1 cellular context compared by ENCODE assay signal in the genomic region with DNA sequence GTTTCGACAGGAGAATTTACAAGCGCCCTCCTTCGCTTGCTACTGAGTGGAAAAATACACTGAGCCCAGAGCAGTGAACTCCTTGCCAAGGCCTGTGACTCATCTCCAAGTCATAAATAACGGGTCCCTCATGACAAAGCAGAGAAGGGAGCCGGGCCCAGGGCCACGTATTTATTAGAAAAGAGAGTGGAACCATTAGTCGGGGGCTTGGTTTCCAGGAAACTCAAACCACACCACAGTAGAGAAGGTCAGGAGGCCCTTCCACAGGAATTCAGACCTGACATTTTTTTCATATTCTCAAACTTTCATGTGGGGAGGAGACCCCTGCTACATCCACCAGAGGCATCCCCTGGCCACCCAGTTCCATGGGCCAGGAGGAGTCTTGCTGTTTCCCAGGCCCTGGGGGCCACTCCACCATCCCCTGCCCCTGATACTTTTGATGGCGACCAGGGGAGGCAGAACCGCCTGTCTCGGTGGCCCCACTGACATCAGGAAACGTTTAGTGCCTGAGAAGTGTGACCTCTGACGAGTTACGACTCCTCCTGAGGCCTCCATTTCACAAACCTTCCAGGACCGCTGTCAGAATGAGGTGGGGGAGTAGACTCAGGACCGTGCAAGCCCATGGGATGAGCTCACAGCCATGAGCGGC.
TF ChIP-seq lines count a peak whose summit lies in the region.

No MANE protein-coding gene starts in this region.

TF ChIP-seq in K562, 482 proteins besides CTCF, POLR2A, EP300 and RAD21 (continued from another document and continues in another):
- no peak for TF ChIP-seq ZBTB33 (CRISPR knock-in tag; IDR thresholded peaks at IDR 0.05)
- peak; percentile 47; the same call in 1 of the 2 replicates for TF ChIP-seq NFRKB (IDR thresholded peaks at IDR 0.05; ENCODE audit: low read depth)
- no peak for TF ChIP-seq FOXJ2 (tag; IDR thresholded peaks at IDR 0.05)
- no peak; a peak in 1 of 4 replicates for TF ChIP-seq TBL1XR1 (IDR thresholded peaks at IDR 0.05; ENCODE audit: low read length in 2 of 2)
- peak; percentile 91 for TF ChIP-seq ATF3 (IDR thresholded peaks at IDR 0.05)
- peak; percentile 58; the same call in 1 of the 2 replicates for TF ChIP-seq ATF3 (CRISPR knock-in tag; conservative IDR thresholded peaks at IDR 0.05)
- TF ChIP-seq TAF7 (tag; IDR thresholded peaks at IDR 0.05) = no peak
- TF ChIP-seq KLF10 (CRISPR knock-in tag; IDR thresholded peaks at IDR 0.05) = no peak
- TF ChIP-seq ZNF324 (CRISPR knock-in tag; IDR thresholded peaks at IDR 0.05) = no peak
- no peak for TF ChIP-seq E2F4 (CRISPR knock-in tag; IDR thresholded peaks at IDR 0.05; ENCODE audit: low read depth)
- no peak for TF ChIP-seq ZNF507 (tag; conservative IDR thresholded peaks at IDR 0.05)
- TF ChIP-seq, protein P1, sequence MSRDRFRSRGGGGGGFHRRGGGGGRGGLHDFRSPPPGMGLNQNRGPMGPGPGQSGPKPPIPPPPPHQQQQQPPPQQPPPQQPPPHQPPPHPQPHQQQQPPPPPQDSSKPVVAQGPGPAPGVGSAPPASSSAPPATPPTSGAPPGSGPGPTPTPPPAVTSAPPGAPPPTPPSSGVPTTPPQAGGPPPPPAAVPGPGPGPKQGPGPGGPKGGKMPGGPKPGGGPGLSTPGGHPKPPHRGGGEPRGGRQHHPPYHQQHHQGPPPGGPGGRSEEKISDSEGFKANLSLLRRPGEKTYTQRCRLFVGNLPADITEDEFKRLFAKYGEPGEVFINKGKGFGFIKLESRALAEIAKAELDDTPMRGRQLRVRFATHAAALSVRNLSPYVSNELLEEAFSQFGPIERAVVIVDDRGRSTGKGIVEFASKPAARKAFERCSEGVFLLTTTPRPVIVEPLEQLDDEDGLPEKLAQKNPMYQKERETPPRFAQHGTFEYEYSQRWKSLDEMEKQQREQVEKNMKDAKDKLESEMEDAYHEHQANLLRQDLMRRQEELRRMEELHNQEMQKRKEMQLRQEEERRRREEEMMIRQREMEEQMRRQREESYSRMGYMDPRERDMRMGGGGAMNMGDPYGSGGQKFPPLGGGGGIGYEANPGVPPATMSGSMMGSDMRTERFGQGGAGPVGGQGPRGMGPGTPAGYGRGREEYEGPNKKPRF (IDR thresholded peaks at IDR 0.05; ENCODE audit: low read depth, low read length) = no peak
- TF ChIP-seq RBBP5 (IDR thresholded peaks at IDR 0.05; ENCODE audit: borderline replicate concordance, insufficient read depth, low read length, poor library complexity, severe bottlenecking) = no peak
- TF ChIP-seq MEF2D (tag; conservative IDR thresholded peaks at IDR 0.05; ENCODE audit: low read depth) = peak; percentile 36; the same call in 1 of the 2 replicates
- no peak for TF ChIP-seq DIDO1 (tag; IDR thresholded peaks at IDR 0.05; ENCODE audit: low read depth)
- TF ChIP-seq ZFP1 (CRISPR knock-in tag; IDR thresholded peaks at IDR 0.05) = no peak
- TF ChIP-seq GABPA (tag; conservative IDR thresholded peaks at IDR 0.05; ENCODE audit: low read depth) = peak; percentile 32; the same call in 1 of the 2 replicates
- no peak for TF ChIP-seq RUNX1 (IDR thresholded peaks at IDR 0.05; ENCODE audit: low read depth)
- TF ChIP-seq IFI16 (CRISPR knock-in tag; IDR thresholded peaks at IDR 0.05) = no peak
- TF ChIP-seq ZC3H4 (CRISPR knock-in tag; IDR thresholded peaks at IDR 0.05; ENCODE audit: borderline replicate concordance) = no peak
- peak; percentile 39 to 53; a peak in 2 of 4 replicates for TF ChIP-seq KDM1A (IDR thresholded peaks at IDR 0.05)
- TF ChIP-seq ZNF232 (CRISPR knock-in tag; IDR thresholded peaks at IDR 0.05) = no peak
- TF ChIP-seq, protein P2, sequence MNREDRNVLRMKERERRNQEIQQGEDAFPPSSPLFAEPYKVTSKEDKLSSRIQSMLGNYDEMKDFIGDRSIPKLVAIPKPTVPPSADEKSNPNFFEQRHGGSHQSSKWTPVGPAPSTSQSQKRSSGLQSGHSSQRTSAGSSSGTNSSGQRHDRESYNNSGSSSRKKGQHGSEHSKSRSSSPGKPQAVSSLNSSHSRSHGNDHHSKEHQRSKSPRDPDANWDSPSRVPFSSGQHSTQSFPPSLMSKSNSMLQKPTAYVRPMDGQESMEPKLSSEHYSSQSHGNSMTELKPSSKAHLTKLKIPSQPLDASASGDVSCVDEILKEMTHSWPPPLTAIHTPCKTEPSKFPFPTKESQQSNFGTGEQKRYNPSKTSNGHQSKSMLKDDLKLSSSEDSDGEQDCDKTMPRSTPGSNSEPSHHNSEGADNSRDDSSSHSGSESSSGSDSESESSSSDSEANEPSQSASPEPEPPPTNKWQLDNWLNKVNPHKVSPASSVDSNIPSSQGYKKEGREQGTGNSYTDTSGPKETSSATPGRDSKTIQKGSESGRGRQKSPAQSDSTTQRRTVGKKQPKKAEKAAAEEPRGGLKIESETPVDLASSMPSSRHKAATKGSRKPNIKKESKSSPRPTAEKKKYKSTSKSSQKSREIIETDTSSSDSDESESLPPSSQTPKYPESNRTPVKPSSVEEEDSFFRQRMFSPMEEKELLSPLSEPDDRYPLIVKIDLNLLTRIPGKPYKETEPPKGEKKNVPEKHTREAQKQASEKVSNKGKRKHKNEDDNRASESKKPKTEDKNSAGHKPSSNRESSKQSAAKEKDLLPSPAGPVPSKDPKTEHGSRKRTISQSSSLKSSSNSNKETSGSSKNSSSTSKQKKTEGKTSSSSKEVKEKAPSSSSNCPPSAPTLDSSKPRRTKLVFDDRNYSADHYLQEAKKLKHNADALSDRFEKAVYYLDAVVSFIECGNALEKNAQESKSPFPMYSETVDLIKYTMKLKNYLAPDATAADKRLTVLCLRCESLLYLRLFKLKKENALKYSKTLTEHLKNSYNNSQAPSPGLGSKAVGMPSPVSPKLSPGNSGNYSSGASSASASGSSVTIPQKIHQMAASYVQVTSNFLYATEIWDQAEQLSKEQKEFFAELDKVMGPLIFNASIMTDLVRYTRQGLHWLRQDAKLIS (CRISPR knock-in tag; IDR thresholded peaks at IDR 0.05) = no peak
- no peak for TF ChIP-seq SAFB (IDR thresholded peaks at IDR 0.05; ENCODE audit: borderline replicate concordance, low read depth, low read length)
- TF ChIP-seq NEUROD1 (IDR thresholded peaks at IDR 0.05; ENCODE audit: borderline replicate concordance, low read depth, low read length, partially characterized antibody) = peak; percentile 28
- no peak for TF ChIP-seq SRSF1 (IDR thresholded peaks at IDR 0.05; ENCODE audit: low read depth, low read length)
- TF ChIP-seq SMARCE1 (IDR thresholded peaks at IDR 0.05) = peak; percentile 87
- TF ChIP-seq ARID1B (IDR thresholded peaks at IDR 0.05) = peak; percentile 81
- TF ChIP-seq, protein P3, sequence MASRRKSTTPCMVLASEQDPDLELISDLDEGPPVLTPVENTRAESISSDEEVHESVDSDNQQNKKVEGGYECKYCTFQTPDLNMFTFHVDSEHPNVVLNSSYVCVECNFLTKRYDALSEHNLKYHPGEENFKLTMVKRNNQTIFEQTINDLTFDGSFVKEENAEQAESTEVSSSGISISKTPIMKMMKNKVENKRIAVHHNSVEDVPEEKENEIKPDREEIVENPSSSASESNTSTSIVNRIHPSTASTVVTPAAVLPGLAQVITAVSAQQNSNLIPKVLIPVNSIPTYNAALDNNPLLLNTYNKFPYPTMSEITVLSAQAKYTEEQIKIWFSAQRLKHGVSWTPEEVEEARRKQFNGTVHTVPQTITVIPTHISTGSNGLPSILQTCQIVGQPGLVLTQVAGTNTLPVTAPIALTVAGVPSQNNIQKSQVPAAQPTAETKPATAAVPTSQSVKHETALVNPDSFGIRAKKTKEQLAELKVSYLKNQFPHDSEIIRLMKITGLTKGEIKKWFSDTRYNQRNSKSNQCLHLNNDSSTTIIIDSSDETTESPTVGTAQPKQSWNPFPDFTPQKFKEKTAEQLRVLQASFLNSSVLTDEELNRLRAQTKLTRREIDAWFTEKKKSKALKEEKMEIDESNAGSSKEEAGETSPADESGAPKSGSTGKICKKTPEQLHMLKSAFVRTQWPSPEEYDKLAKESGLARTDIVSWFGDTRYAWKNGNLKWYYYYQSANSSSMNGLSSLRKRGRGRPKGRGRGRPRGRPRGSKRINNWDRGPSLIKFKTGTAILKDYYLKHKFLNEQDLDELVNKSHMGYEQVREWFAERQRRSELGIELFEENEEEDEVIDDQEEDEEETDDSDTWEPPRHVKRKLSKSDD (conservative IDR thresholded peaks at IDR 0.05; ENCODE audit: low read length) = no peak
- peak; percentile 20; the same call in 1 of the 2 replicates for TF ChIP-seq MAFF (IDR thresholded peaks at IDR 0.05; ENCODE audit: low read length)
- no peak for TF ChIP-seq KDM2B (CRISPR knock-in tag; IDR thresholded peaks at IDR 0.05)
- TF ChIP-seq HLTF (IDR thresholded peaks at IDR 0.05) = no peak
- TF ChIP-seq YBX1 (IDR thresholded peaks at IDR 0.05) = no peak
- no peak for TF ChIP-seq YY1 (IDR thresholded peaks at IDR 0.05; ENCODE audit: borderline replicate concordance in 1 of 3, control insufficient read depth in 1 of 3, extremely low read depth in 1 of 3, insufficient read depth in 3 of 3, insufficient read length in 1 of 3, insufficient replicate concordance in 2 of 3, low read depth in 1 of 3, low read length in 2 of 3)
- TF ChIP-seq, protein P4, sequence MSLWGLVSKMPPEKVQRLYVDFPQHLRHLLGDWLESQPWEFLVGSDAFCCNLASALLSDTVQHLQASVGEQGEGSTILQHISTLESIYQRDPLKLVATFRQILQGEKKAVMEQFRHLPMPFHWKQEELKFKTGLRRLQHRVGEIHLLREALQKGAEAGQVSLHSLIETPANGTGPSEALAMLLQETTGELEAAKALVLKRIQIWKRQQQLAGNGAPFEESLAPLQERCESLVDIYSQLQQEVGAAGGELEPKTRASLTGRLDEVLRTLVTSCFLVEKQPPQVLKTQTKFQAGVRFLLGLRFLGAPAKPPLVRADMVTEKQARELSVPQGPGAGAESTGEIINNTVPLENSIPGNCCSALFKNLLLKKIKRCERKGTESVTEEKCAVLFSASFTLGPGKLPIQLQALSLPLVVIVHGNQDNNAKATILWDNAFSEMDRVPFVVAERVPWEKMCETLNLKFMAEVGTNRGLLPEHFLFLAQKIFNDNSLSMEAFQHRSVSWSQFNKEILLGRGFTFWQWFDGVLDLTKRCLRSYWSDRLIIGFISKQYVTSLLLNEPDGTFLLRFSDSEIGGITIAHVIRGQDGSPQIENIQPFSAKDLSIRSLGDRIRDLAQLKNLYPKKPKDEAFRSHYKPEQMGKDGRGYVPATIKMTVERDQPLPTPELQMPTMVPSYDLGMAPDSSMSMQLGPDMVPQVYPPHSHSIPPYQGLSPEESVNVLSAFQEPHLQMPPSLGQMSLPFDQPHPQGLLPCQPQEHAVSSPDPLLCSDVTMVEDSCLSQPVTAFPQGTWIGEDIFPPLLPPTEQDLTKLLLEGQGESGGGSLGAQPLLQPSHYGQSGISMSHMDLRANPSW (CRISPR knock-in tag; IDR thresholded peaks at IDR 0.05) = no peak
- TF ChIP-seq MAZ (CRISPR knock-in tag; conservative IDR thresholded peaks at IDR 0.05 in 1 of 2, IDR thresholded peaks at IDR 0.05 in 1 of 2) = peak in 1 of 2 experiments; percentile 57; a peak in 2 of 4 replicates
- no peak for TF ChIP-seq CHD2 (IDR thresholded peaks at IDR 0.05; ENCODE audit: low read depth, low read length)
- TF ChIP-seq, protein P5, sequence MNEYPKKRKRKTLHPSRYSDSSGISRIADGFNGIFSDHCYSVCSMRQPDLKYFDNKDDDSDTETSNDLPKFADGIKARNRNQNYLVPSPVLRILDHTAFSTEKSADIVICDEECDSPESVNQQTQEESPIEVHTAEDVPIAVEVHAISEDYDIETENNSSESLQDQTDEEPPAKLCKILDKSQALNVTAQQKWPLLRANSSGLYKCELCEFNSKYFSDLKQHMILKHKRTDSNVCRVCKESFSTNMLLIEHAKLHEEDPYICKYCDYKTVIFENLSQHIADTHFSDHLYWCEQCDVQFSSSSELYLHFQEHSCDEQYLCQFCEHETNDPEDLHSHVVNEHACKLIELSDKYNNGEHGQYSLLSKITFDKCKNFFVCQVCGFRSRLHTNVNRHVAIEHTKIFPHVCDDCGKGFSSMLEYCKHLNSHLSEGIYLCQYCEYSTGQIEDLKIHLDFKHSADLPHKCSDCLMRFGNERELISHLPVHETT (CRISPR knock-in tag; conservative IDR thresholded peaks at IDR 0.05 in 1 of 2, IDR thresholded peaks at IDR 0.05 in 1 of 2) = peak in 1 of 2 experiments; percentile 55; a peak in 1 of 4 replicates
- peak; percentile 89 for TF ChIP-seq JUN (IDR thresholded peaks at IDR 0.05; ENCODE audit: borderline replicate concordance, low read depth, low read length)
- no peak for TF ChIP-seq JUN (CRISPR knock-in tag; IDR thresholded peaks at IDR 0.05; ENCODE audit: borderline replicate concordance)
- peak; percentile 51; the same call in 1 of the 2 replicates for TF ChIP-seq MAFK (IDR thresholded peaks at IDR 0.05; ENCODE audit: low read length)
- TF ChIP-seq ATF1 (CRISPR knock-in tag; IDR thresholded peaks at IDR 0.05) = no peak
- peak; percentile 55 for TF ChIP-seq ATF1 (tag; IDR thresholded peaks at IDR 0.05)
- no peak for TF ChIP-seq FOXP1 (CRISPR knock-in tag; IDR thresholded peaks at IDR 0.05)
- TF ChIP-seq ZNF212 (CRISPR knock-in tag; IDR thresholded peaks at IDR 0.05) = no peak
